In the genomic region with DNA sequence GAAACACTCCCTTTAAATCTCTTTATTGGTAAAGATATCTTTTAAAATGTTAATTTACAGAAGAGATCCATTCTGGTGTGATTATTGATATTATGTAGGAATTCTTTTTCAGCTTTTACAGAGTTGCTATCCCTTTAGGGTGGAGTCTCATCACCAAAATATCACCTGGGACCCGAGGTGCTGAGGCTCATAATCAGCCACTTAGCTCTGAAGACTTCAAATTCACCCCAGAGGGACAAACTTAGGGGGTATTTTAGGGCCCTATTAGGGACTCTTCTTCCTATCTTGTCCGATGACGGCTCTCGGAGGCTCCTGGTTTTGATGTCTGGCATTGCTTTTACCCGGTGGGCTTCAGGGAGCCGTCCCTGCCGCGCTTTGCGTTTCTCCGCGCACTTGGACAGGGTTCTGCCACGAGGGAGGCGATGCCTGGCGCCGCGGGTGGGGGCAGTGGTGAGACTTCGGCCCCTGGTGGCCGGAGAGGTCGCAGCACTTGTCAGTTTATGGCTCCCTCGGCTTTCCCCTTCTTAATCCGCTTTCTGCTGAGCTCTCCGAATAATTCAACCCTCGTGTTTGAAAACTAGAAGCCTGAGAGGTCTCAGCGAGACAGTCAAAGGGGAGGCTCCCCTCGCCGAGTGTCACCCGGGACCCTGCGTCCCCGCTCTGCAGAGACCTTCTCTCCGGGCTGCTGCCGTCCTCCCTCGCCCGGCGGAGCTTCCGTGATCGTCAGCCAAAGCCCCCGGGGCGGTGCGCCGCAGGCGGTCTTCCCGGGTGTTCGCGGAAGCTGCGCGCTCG, we compare ENCODE assay signal across 8 cellular contexts. TPM values are rescaled to one million over a fixed set of nuclear protein-coding genes. Genes with fewer than 3 reads are reported as not detected.
DNase-seq lines count a peak whose midpoint lies in the region; ATAC-seq and TF ChIP-seq lines count a peak whose summit lies in the region.

No MANE protein-coding gene starts in this region.

- WGBS in lung, 2 donors = 0 to 1% methylated on average over 47 of the region's 47 CpGs

- H3K9ac ChIP-seq in duodenal mucosa (ENCODE audit: low read depth in 1 of 2, low read length in 2 of 2) = peak overlapping the region; percentile 30 to 66

- H3K27me3 ChIP-seq in duodenal mucosa (ENCODE audit: control insufficient read depth in 1 of 2, insufficient read depth in 2 of 2, low read length in 2 of 2) (peaks cover 8 to 32% of the 10 kb centered on the region in 2 donors), lung (ENCODE audit: control insufficient read depth, insufficient read depth) (peaks cover 4% of the 10 kb centered on the region)

- H3K36me3 ChIP-seq in duodenal mucosa (ENCODE audit: control insufficient read depth in 1 of 2, insufficient read depth in 2 of 2, low read length in 2 of 2) (no peaks in the 10 kb centered on the region), lung (ENCODE audit: control insufficient read depth in 2 of 2, insufficient read depth in 2 of 2, low read length in 2 of 2) (no peaks in the 10 kb centered on the region)

- peak; percentile 98 for ATAC-seq in HG02623 (IDR thresholded peaks at IDR 0.05; ENCODE audit: unreplicated experiment)
- ATAC-seq in lung (ENCODE audit: insufficient read depth, low FRiP score) = peak; percentile 81

- no peaks in the 10 kb centered on the region for H3K4me1 ChIP-seq in duodenal mucosa (ENCODE audit: control insufficient read depth in 1 of 2, insufficient read depth in 2 of 2, low read length in 2 of 2)
- H3K4me1 ChIP-seq in lung (ENCODE audit: control insufficient read depth in 2 of 2, insufficient read depth in 2 of 2, low read length in 2 of 2) = peaks cover 0 to 15% of the 10 kb centered on the region in 2 donors

- DNase-seq in NCI-H1694 treated with DMSO at 0.1 percent for 48 hours (lab: John Stamatoyannopoulos, UW) (peak; percentile 5), NCI-H1694 (lab: John Stamatoyannopoulos, UW) (no peak), NCI-H1092 treated with DMSO at 0.1 percent for 48 hours (lab: John Stamatoyannopoulos, UW) (peak; percentile 31), lung (ENCODE audit: low spot score) (peak; percentile 61)
- DNase-seq in activated CD4-positive, alpha-beta T cell treated with anti-CD3 and anti-CD28 coated beads, Interleukin-2, amount 50 U/mL, for 4 hours = peak; percentile 49 to 51
- DNase-seq in stimulated activated CD4-positive, alpha-beta T cell treated with anti-CD3 and anti-CD28 coated beads, TNF-alpha, amount 100 ng/mL, for 1 hour (ENCODE audit: low read depth in 3 of 3, low spot score in 1 of 3) = peak in 2 of 3 donors; percentile 37 to 60

- H3K27ac ChIP-seq in duodenal mucosa (ENCODE audit: low read depth, low read length) (no peak overlapping the region), lung (ENCODE audit: low read depth in 1 of 2, low read length in 1 of 2) (peak overlapping the region; percentile 26 to 94)

- TF ChIP-seq CTCF in lung (IDR thresholded peaks at IDR 0.05; ENCODE audit: control extremely low read depth, extremely low read depth) = peak; percentile 79

- H3K9me3 ChIP-seq in duodenal mucosa (ENCODE audit: control insufficient read depth in 1 of 2, low read length in 2 of 2) (no peaks in the 10 kb centered on the region), lung (ENCODE audit: control insufficient read depth in 2 of 2, insufficient read depth in 1 of 2, low read length in 1 of 2) (no peaks in the 10 kb centered on the region)

- H3K4me3 ChIP-seq in duodenal mucosa (ENCODE audit: low read depth in 1 of 2, low read length in 2 of 2) = peak overlapping the region; percentile 59 to 75
- H3K4me3 ChIP-seq in lung = peak overlapping the region; percentile 36

RNA-seq across cellular contexts. Expression of a gene that starts 27.8 kb away (rescaled TPM):
- 1 to 10 TPM; 1.0 to 3.3 TPM for total RNA-seq in lung
- under 1 TPM; 0.25 to 0.31 TPM for polyA plus RNA-seq in lung
